ENCODE assay signal across 8 cellular contexts in the genomic region with DNA sequence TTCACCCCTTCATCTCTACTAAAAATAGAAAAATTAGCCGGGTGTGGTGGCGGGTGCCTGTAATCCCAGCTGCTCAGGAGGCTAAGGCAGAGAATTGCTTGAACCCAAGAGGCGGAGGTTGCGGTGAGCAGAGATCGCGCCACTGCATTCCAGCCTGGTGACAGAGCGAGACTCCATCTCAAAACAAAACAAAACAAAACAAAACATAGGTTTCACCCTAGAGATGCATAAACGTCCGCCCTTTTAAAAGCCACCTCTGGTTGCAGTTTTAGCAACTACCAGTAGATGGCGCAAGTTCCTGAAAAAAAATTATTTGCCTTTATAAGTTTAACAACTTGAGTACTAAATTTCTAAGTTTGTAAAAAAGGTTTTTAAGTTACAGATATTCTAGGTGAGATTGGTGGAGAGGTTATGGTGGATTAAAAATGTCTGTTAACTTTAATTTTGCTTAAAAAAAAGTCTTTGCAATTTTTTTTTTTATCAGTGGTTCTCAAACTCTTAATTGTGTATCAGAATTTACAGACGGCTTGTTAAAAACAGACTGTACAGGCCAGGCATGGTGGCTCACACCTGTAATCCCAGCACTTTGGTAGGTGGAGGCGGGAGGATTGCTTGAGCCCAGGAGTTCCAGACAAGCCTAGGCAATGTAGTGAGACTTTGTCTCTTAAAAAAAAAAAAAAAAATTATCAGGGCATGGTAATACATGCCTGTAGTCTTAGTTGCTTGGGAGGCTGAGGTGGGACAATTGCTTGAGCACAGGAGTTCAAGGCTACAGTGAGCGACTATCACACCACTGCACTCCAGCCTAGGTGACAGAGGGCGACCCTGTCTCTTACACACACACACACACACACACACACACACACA. TPM values are rescaled to one million over a fixed set of nuclear protein-coding genes. Genes with fewer than 3 reads are reported as not detected.
A peak's percentile ranks its signal among the peaks of the same experiment; 100 is the strongest.
DNase-seq lines count a peak whose midpoint lies in the region; ATAC-seq and TF ChIP-seq lines count a peak whose summit lies in the region.

No MANE protein-coding gene starts in this region.

- no peaks in the 10 kb centered on the region for H3K27me3 ChIP-seq in heart right ventricle
- no peaks in the 10 kb centered on the region for H3K27me3 ChIP-seq in sigmoid colon

- H3K4me3 Mint-ChIP-seq in activated naive CD4-positive, alpha-beta T cell treated with anti-CD3 and anti-CD28 coated beads, Interleukin-2, amount 50 U/mL, for 24 hours, result peak overlapping the region; percentile 60

- H3K27ac Mint-ChIP-seq in activated naive CD4-positive, alpha-beta T cell treated with anti-CD3 and anti-CD28 coated beads, Interleukin-2, amount 50 U/mL, for 24 hours, result peak overlapping the region; percentile 97

- WGBS in heart right ventricle, 2 donors, result 46 to 58% methylated on average over 14 of the region's 14 CpGs
- 43 to 62% methylated on average over 14 of the region's 14 CpGs for WGBS in sigmoid colon, 2 donors

- TF ChIP-seq POLR2A in sigmoid colon (IDR thresholded peaks at IDR 0.05), result no peak

- peaks cover 73% of the 10 kb centered on the region for H3K4me1 Mint-ChIP-seq in activated naive CD4-positive, alpha-beta T cell treated with anti-CD3 and anti-CD28 coated beads, Interleukin-2, amount 50 U/mL, for 24 hours

- no peaks in the 10 kb centered on the region for H3K27me3 Mint-ChIP-seq in activated naive CD4-positive, alpha-beta T cell treated with anti-CD3 and anti-CD28 coated beads, Interleukin-2, amount 50 U/mL, for 24 hours

- H3K27ac ChIP-seq in heart right ventricle (peak overlapping the region in 1 of 10 donors; percentile 5), sigmoid colon (no peak overlapping the region)

- DNase-seq in DMS53 treated with DMSO at 0.1 percent for 48 hours (lab: John Stamatoyannopoulos, UW; ENCODE audit: unreplicated experiment) (peak; percentile 11), RPMI8226 (peak; percentile 40), heart right ventricle (peak in 1 of 2 donors; percentile 13), sigmoid colon (no peak)

- no peak for TF ChIP-seq EP300 in sigmoid colon (IDR thresholded peaks at IDR 0.05)

- no peaks in the 10 kb centered on the region for H3K9me3 Mint-ChIP-seq in activated naive CD4-positive, alpha-beta T cell treated with anti-CD3 and anti-CD28 coated beads, Interleukin-2, amount 50 U/mL, for 24 hours

- ATAC-seq in HG03354 (IDR thresholded peaks at IDR 0.05; ENCODE audit: poor library complexity, severe bottlenecking, unreplicated experiment), result peak; percentile 69
- peak in 6 of 8 donors; percentile 36 to 59 (median 54) for ATAC-seq in heart right ventricle
- ATAC-seq in GM18498 (IDR thresholded peaks at IDR 0.05; ENCODE audit: unreplicated experiment), result no peak
- ATAC-seq in HG02763 (IDR thresholded peaks at IDR 0.05; ENCODE audit: unreplicated experiment), result no peak

- H3K4me1 ChIP-seq in heart right ventricle (peaks cover 0 to 40% (median 0%) of the 10 kb centered on the region in 9 donors), sigmoid colon (peaks cover 0 to 9% (median 3%) of the 10 kb centered on the region in 4 donors)

- intact Hi-C loops in heart right ventricle (cut with DNase I), result loop anchor here in 7 of 10 donors (5.0 to 10.0 kb wide), 3 partner anchors 299 to 762 kb away; no protein-coding TSS in a partner anchor
- intact Hi-C loops in sigmoid colon (cut with DNase I), result loop anchor here (2.0 kb wide), 1 partner anchor 300 kb away; no protein-coding TSS in a partner anchor

- TF ChIP-seq CTCF in heart right ventricle (IDR thresholded peaks at IDR 0.05) (peak; percentile 78 to 90 (median 83)), sigmoid colon (IDR thresholded peaks at IDR 0.05) (peak in 3 of 4 experiments; percentile 81 to 83 (median 82))

- peaks cover 14% of the 10 kb centered on the region for H3K36me3 Mint-ChIP-seq in activated naive CD4-positive, alpha-beta T cell treated with anti-CD3 and anti-CD28 coated beads, Interleukin-2, amount 50 U/mL, for 24 hours

- H3K36me3 ChIP-seq in heart right ventricle (peaks cover 0 to 40% (median 0%) of the 10 kb centered on the region in 9 donors), sigmoid colon (peaks cover 0 to 18% (median 5%) of the 10 kb centered on the region in 4 donors)

- no peak overlapping the region for H3K4me3 ChIP-seq in heart right ventricle
- no peak overlapping the region for H3K4me3 ChIP-seq in sigmoid colon

- H3K9me3 ChIP-seq in heart right ventricle, result no peaks in the 10 kb centered on the region
- H3K9me3 ChIP-seq in sigmoid colon, result no peaks in the 10 kb centered on the region

RNA-seq across cellular contexts. Expression of a gene that starts 42.1 kb away (rescaled TPM):
- 10 to 100 TPM in 2 of 10 donors, 1 to 10 TPM in 8; 5.6 to 10.3 (median 8.5) TPM for total RNA-seq in heart right ventricle
- polyA plus RNA-seq in heart right ventricle, result 10 to 100 TPM in 1 of 2 donors, 1 to 10 TPM in 1; 3.4 to 15.1 TPM
- total RNA-seq in sigmoid colon, result 10 to 100 TPM; 15.2 to 24.4 (median 18.1) TPM
- 1 to 10 TPM; 2.5 to 6.6 (median 6.0) TPM for polyA plus RNA-seq in sigmoid colon

Comparison
In these comparisons a context has a peak if more than half of its experiments do, and no peak if none do; other contexts are left out.
1. ATAC-seq: peak in HG03354 (single experiment) and heart right ventricle (6 of 8); none in GM18498 (single experiment) and HG02763 (single experiment).